Comparison of ENCODE assay signal across 8 cellular contexts in genomic region chr4:38306482-38307071, GRCh38.
DNase-seq lines count a peak whose midpoint lies in the region; ATAC-seq and TF ChIP-seq lines count a peak whose summit lies in the region.

No MANE protein-coding gene starts in this region.

- peaks cover 7 to 11% (median 10%) of the 10 kb centered on the region in 3 donors for H3K9me3 Mint-ChIP-seq in IgD-negative memory B cell

- intact Hi-C loops in mucosa of descending colon (cut with DNase I, micrococcal nuclease): no loop called here
- intact Hi-C loops in ovary (cut with DNase I): no loop called here

- H3K27ac ChIP-seq in ovary: no peak overlapping the region

- H3K27me3 ChIP-seq in ovary: no peaks in the 10 kb centered on the region

- no peaks in the 10 kb centered on the region for H3K4me1 ChIP-seq in mucosa of descending colon (ENCODE audit: low read depth)
- no peaks in the 10 kb centered on the region for H3K4me1 ChIP-seq in ovary (ENCODE audit: insufficient read depth)

- peak overlapping the region; percentile 1 to 92 (median 49) for H3K27ac Mint-ChIP-seq in IgD-negative memory B cell

- no peak for DNase-seq in mucosa of descending colon
- no peak for DNase-seq in ACHN
- DNase-seq in kidney glomerular epithelial cell (lab: John Stamatoyannopoulos, UW): no peak
- no peak for DNase-seq in ovary
- no peak for DNase-seq in NCI-H187 treated with DMSO at 0.1 percent for 48 hours (lab: John Stamatoyannopoulos, UW)

- H3K4me3 Mint-ChIP-seq in IgD-negative memory B cell: peak overlapping the region; percentile 25 to 81 (median 56)

- H3K36me3 ChIP-seq in mucosa of descending colon (ENCODE audit: low read depth) (no peaks in the 10 kb centered on the region), ovary (no peaks in the 10 kb centered on the region)

- H3K36me3 Mint-ChIP-seq in IgD-negative memory B cell: peaks cover 4% of the 10 kb centered on the region

- TF ChIP-seq EP300 in ovary (IDR thresholded peaks at IDR 0.05): no peak

- H3K27me3 Mint-ChIP-seq in IgD-negative memory B cell: no peaks in the 10 kb centered on the region

- H3K4me3 ChIP-seq in mucosa of descending colon (no peak overlapping the region), ovary (no peak overlapping the region)

- peak; percentile 53 for ATAC-seq in GM18873 (IDR thresholded peaks at IDR 0.05; ENCODE audit: low FRiP score, unreplicated experiment)
- ATAC-seq in GM21723 (IDR thresholded peaks at IDR 0.05; ENCODE audit: unreplicated experiment): peak; percentile 58
- ATAC-seq in mucosa of descending colon: peak; percentile 48

- H3K9me3 ChIP-seq in mucosa of descending colon (peaks cover 9% of the 10 kb centered on the region), ovary (peaks cover 0 to 3% of the 10 kb centered on the region in 2 donors)

- no peak for TF ChIP-seq CTCF in mucosa of descending colon (IDR thresholded peaks at IDR 0.05)
- no peak for TF ChIP-seq CTCF in ovary (IDR thresholded peaks at IDR 0.05)

- no peak for TF ChIP-seq POLR2A in ovary (IDR thresholded peaks at IDR 0.05)

- H3K4me1 Mint-ChIP-seq in IgD-negative memory B cell: peaks cover 31 to 43% (median 34%) of the 10 kb centered on the region in 3 donors

- WGBS in ovary, 3 donors: 38 to 49% (median 40%) methylated on average over 3 of the region's 3 CpGs

- in situ Hi-C loops in ACHN (cut with HindIII; ENCODE audit: low pct_ligation_motif_present, low pct_unique_long_range_greater_than_20kb, low sequenced_read_pairs): no loop called here
